ENCODE assay signal across 42 cellular contexts in the genomic region with DNA sequence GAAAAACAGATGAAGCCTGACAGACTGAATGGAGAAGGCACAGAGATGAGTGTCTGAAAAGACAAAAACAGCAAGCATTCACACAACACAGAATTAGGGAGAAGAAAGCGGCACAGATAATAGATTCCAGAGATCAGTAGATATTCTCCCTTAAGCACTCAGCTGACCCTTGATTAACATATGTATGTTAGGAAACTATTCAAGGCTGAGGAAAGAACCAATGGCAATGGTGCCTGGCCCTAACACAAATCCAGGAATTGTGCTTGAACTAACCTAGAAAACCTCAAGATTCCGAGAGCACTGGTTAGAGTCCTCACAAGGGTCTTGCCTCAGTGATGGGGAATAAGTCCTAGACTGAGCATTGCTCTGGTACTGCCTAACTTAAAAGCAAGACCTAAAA. TPM values are rescaled to one million over a fixed set of nuclear protein-coding genes. Genes with fewer than 3 reads are reported as not detected.
"Had no signal": no experiment of that assay in that cellular context is flagged by ENCODE, and none has a peak within 500 bp of the region (broad histone marks: within the 10 kb centered on the region; RNA-seq: fewer than 3 reads in every experiment).

No MANE protein-coding gene starts in this region.

- H3K4me1 ChIP-seq: ascending aorta had no signal

- H2AFZ ChIP-seq: PC-9 had no signal

- ATAC-seq: activated T-cell treated with anti-CD3 and anti-CD28 coated beads, Interleukin-2, amount 50 U/mL, for 72 hours; activated T-helper 17 cell treated with anti-CD3 and anti-CD28 coated beads, Interleukin-2, amount 50 U/mL, for 72 hours; Right ventricle myocardium inferior; SK-N-SH treated with all-trans-retinoic acid at 6 μM for 48 hours had no signal

- H3K36me3 ChIP-seq: ascending aorta, cardiac muscle cell, MG63 had no signal

- H3K4me2 ChIP-seq: PC-9 had no signal

- H3K4me3 Mint-ChIP-seq: activated CD4-positive, alpha-beta memory T cell treated with anti-CD3 and anti-CD28 coated beads, Interleukin-2, amount 10 ng/mL, durations not matched to agents 7 days and 5 days; activated naive CD4-positive, alpha-beta T cell treated with anti-CD3 and anti-CD28 coated beads, Interleukin-2, amount 50 U/mL, for 24 hours; activated naive CD8-positive, alpha-beta T cell treated with anti-CD3 and anti-CD28 coated beads, Interleukin-2, amount 10 ng/mL, durations not matched to agents 7 days and 5 days; activated T-cell treated with anti-CD3 and anti-CD28 coated beads, Interleukin-2, amount 50 U/mL, for 72 hours; activated T-helper 17 cell treated with anti-CD3 and anti-CD28 coated beads, Interleukin-2, amount 50 U/mL, for 72 hours; central memory CD8-positive, alpha-beta T cell had no signal

- H3K27ac Mint-ChIP-seq: activated CD4-positive, alpha-beta memory T cell treated with anti-CD3 and anti-CD28 coated beads, Interleukin-2, amount 10 ng/mL, durations not matched to agents 7 days and 5 days; activated naive CD4-positive, alpha-beta T cell treated with anti-CD3 and anti-CD28 coated beads, Interleukin-2, amount 50 U/mL, for 24 hours; activated naive CD8-positive, alpha-beta T cell treated with anti-CD3 and anti-CD28 coated beads, Interleukin-2, amount 10 ng/mL, durations not matched to agents 7 days and 5 days; activated T-cell treated with anti-CD3 and anti-CD28 coated beads, Interleukin-2, amount 50 U/mL, for 72 hours; activated T-helper 17 cell treated with anti-CD3 and anti-CD28 coated beads, Interleukin-2, amount 50 U/mL, for 72 hours had no signal

- H3K4me1 Mint-ChIP-seq: activated CD4-positive, alpha-beta memory T cell treated with anti-CD3 and anti-CD28 coated beads, Interleukin-2, amount 10 ng/mL, durations not matched to agents 7 days and 5 days; activated naive CD4-positive, alpha-beta T cell treated with anti-CD3 and anti-CD28 coated beads, Interleukin-2, amount 50 U/mL, for 24 hours; activated naive CD8-positive, alpha-beta T cell treated with anti-CD3 and anti-CD28 coated beads, Interleukin-2, amount 10 ng/mL, durations not matched to agents 7 days and 5 days; activated T-helper 17 cell treated with anti-CD3 and anti-CD28 coated beads, Interleukin-2, amount 50 U/mL, for 72 hours; central memory CD8-positive, alpha-beta T cell had no signal

- H3K4me3 ChIP-seq: ascending aorta, cardiac muscle cell, MG63, PC-9 had no signal

- H3K9me3 Mint-ChIP-seq: activated CD4-positive, alpha-beta memory T cell treated with anti-CD3 and anti-CD28 coated beads, Interleukin-2, amount 10 ng/mL, durations not matched to agents 7 days and 5 days; activated naive CD4-positive, alpha-beta T cell treated with anti-CD3 and anti-CD28 coated beads, Interleukin-2, amount 50 U/mL, for 24 hours; activated naive CD8-positive, alpha-beta T cell treated with anti-CD3 and anti-CD28 coated beads, Interleukin-2, amount 10 ng/mL, durations not matched to agents 7 days and 5 days; activated T-helper 17 cell treated with anti-CD3 and anti-CD28 coated beads, Interleukin-2, amount 50 U/mL, for 72 hours had no signal

- H3K9me3 ChIP-seq: ascending aorta, MG63 had no signal

- H3K36me3 Mint-ChIP-seq: activated naive CD4-positive, alpha-beta T cell treated with anti-CD3 and anti-CD28 coated beads, Interleukin-2, amount 50 U/mL, for 24 hours; activated naive CD8-positive, alpha-beta T cell treated with anti-CD3 and anti-CD28 coated beads, Interleukin-2, amount 10 ng/mL, durations not matched to agents 7 days and 5 days had no signal

- H3K27me3 Mint-ChIP-seq: activated CD4-positive, alpha-beta memory T cell treated with anti-CD3 and anti-CD28 coated beads, Interleukin-2, amount 10 ng/mL, durations not matched to agents 7 days and 5 days; activated naive CD4-positive, alpha-beta T cell treated with anti-CD3 and anti-CD28 coated beads, Interleukin-2, amount 50 U/mL, for 24 hours; activated naive CD8-positive, alpha-beta T cell treated with anti-CD3 and anti-CD28 coated beads, Interleukin-2, amount 10 ng/mL, durations not matched to agents 7 days and 5 days; central memory CD8-positive, alpha-beta T cell had no signal

- DNase-seq: activated CD4-positive, alpha-beta memory T cell treated with anti-CD3 and anti-CD28 coated beads, Interleukin-2, amount 10 ng/mL, durations not matched to agents 7 days and 5 days; activated CD4-positive, alpha-beta T cell treated with anti-CD3 and anti-CD28 coated beads for 1 hour; activated CD4-positive, alpha-beta T cell treated with anti-CD3 and anti-CD28 coated beads for 48 hours; activated CD4-positive, CD25-positive, alpha-beta regulatory T cell; activated CD8-positive, alpha-beta memory T cell treated with anti-CD3 and anti-CD28 coated beads for 24 hours; activated gamma-delta T cell; activated naive CD4-positive, alpha-beta T cell treated with Interleukin-2 at 50 U/mL for 16 hours; activated naive CD8-positive, alpha-beta T cell treated with anti-CD3 and anti-CD28 coated beads, Interleukin-2, amount 10 ng/mL, durations not matched to agents 7 days and 5 days; activated T-cell treated with anti-CD3 and anti-CD28 coated beads, Interleukin-2, amount 50 U/mL, for 1 hour; activated T-cell treated with anti-CD3 and anti-CD28 coated beads, Interleukin-2, amount 50 U/mL, for 72 hours; amygdala; Kasumi-1; KG1; MG63; NCI-H1092; NCI-H1417; NCI-H146; NCI-H187; NCI-H2029 treated with DMSO at 0.1 percent for 48 hours; NCI-H2107; NCI-H2171; NCI-H510A; NCI-H526; NCI-H748 treated with DMSO at 0.1 percent for 48 hours; NK-92 treated with Interleukin-12 subunit alpha and Interleukin-12 subunit beta, amount 100 ng/mL, for 24 hours; PC-9; SIG-M5; SW 1271; T-helper 1 cell; T-helper 2 cell; T-helper 9 cell had no signal

- H3K27ac ChIP-seq: ascending aorta, cardiac muscle cell, PC-9, RWPE1, VCaP had no signal

- H3K27me3 ChIP-seq: ascending aorta, cardiac muscle cell, MG63 had no signal

RNA-seq across cellular contexts. Expression of gene KCNT2, which starts 30.9 kb away (rescaled TPM):
- total RNA-seq: activated CD4-positive, alpha-beta memory T cell treated with anti-CD3 and anti-CD28 coated beads, Interleukin-2, amount 10 ng/mL, durations not matched to agents 7 days and 5 days; activated naive CD8-positive, alpha-beta T cell treated with anti-CD3 and anti-CD28 coated beads, Interleukin-2, amount 10 ng/mL, durations not matched to agents 7 days and 5 days; activated T-cell treated with anti-CD3 and anti-CD28 coated beads, Interleukin-2, amount 50 U/mL, for 72 hours; OCI-LY7; SK-MEL-5 had no signal
